Comparison of ENCODE assay signal across 10 cellular contexts in the genomic region with DNA sequence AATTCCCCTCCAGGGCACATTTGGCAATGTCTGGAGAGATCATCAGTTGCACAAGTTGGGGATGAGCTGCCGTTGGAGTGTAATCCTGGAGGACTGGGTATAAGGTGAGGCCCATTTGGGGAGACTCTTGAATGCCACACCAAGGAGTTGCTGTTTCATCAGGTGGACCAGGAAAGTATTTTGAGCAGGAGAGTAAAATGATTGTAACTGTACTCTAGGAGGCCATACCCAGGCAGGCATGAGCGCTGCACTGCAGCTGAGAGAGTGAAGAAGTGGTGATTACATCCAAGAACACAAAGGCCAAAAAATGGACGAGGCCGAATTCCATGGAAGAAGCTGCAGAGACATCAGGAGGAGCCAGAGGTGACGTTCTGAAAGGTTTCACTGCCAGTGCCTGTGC. TPM values are rescaled to one million over a fixed set of nuclear protein-coding genes. Genes with fewer than 3 reads are reported as not detected.
"Had no signal": no experiment of that assay in that cellular context is flagged by ENCODE, and none has a peak within 500 bp of the region (broad histone marks: within the 10 kb centered on the region; RNA-seq: fewer than 3 reads in every experiment).

No MANE protein-coding gene starts in this region.

- H3K27ac Mint-ChIP-seq: HFFc6 had no signal

- H3K4me3 Mint-ChIP-seq: HFFc6 had no signal

- ATAC-seq: HCT116, K562 had no signal

- H3K27ac ChIP-seq: GM23248 had no signal

- H3K9me3 Mint-ChIP-seq: HFFc6 had no signal

- DNase-seq: GM23248, GOT3, H7, HFFc6, IMR-90 had no signal

- H3K4me3 ChIP-seq: GM23248, HAP-1, K562 had no signal

- H3K4me1 ChIP-seq: HAP-1 had no signal

- H3K9me3 ChIP-seq: HAP-1 had no signal

- H3K9ac ChIP-seq: GM23248 had no signal

- H2AFZ ChIP-seq: GM23248 had no signal

- H3K36me3 ChIP-seq: HAP-1 had no signal

RNA-seq across cellular contexts. Expression of a gene that starts 8.8 kb away (rescaled TPM):
- total RNA-seq: GM23248, H4, H7, HFFc6, HT-29, IMR-90, K562 had no signal
- polyA plus RNA-seq: IMR-90 had no signal

RNA-seq across cellular contexts. Expression of a gene that starts 56.6 kb away (rescaled TPM):
- total RNA-seq: GM23248, H4, H7, HFFc6, HT-29, IMR-90, K562 had no signal
- polyA plus RNA-seq: GM23248, IMR-90, K562 had no signal
